In genomic region chr6:158312165-158312564, GRCh38 we compare ENCODE assay signal across 12 cellular contexts. TPM values are rescaled to one million over a fixed set of nuclear protein-coding genes. Genes with fewer than 3 reads are reported as not detected.
A peak's percentile ranks its signal among the peaks of the same experiment; 100 is the strongest.
DNase-seq lines count a peak whose midpoint lies in the region; ATAC-seq and TF ChIP-seq lines count a peak whose summit lies in the region.
"Had no signal": no experiment of that assay in that cellular context is flagged by ENCODE, and none has a peak within 500 bp of the region (broad histone marks: within the 10 kb centered on the region; RNA-seq: fewer than 3 reads in every experiment).

Gene TULP4 (plus strand): TSS chr6:158312465. CDS start chr6:158314017, 1,552 bp downstream.

- no peak for TF ChIP-seq CTCF in Calu3 (IDR thresholded peaks at IDR 0.05; ENCODE audit: unreplicated experiment)
- no peak for TF ChIP-seq CTCF in cardiac muscle cell (IDR thresholded peaks at IDR 0.05; ENCODE audit: low read depth, low read length)
- no peak for TF ChIP-seq CTCF in BE2C (IDR thresholded peaks at IDR 0.05; ENCODE audit: low read depth, low read length)

- no peaks in the 10 kb centered on the region for H3K9me3 ChIP-seq in cardiac muscle cell (ENCODE audit: low read depth)
- peaks cover 3% of the 10 kb centered on the region; the same call in 1 of the 2 replicates for H3K9me3 ChIP-seq in BE2C
- H3K9me3 ChIP-seq: HAP-1 had no signal

- intact Hi-C loops in Calu3 (cut with micrococcal nuclease; ENCODE audit: unreplicated experiment), result no loop called here
- intact Hi-C loops in activated CD4-positive, alpha-beta memory T cell treated with anti-CD3 and anti-CD28 coated beads for 36 hours (cut with micrococcal nuclease), result no loop called here
- intact Hi-C loops in posterior vena cava (cut with DNase I), result no loop called here

- no peak within 1 kb of the TSS for H3K27ac Mint-ChIP-seq in Calu3 (ENCODE audit: unreplicated experiment)
- no peak within 1 kb of the TSS for H3K27ac Mint-ChIP-seq in activated CD4-positive, alpha-beta memory T cell treated with anti-CD3 and anti-CD28 coated beads for 36 hours

- no peak within 1 kb of the TSS for H3K4me3 Mint-ChIP-seq in Calu3 (ENCODE audit: low read depth, unreplicated experiment)
- H3K4me3 Mint-ChIP-seq in activated CD4-positive, alpha-beta memory T cell treated with anti-CD3 and anti-CD28 coated beads for 36 hours, result no peak within 1 kb of the TSS
- H3K4me3 Mint-ChIP-seq: dendritic cell treated with granulocyte-macrophage colony-stimulating factor and Interleukin-4, amounts not matched to agents 40 ng/mL and 50 ng/mL, for 4 days had no signal

- H3K4me1 Mint-ChIP-seq in Calu3 (ENCODE audit: low read depth, unreplicated experiment), result peaks cover 9% of the 10 kb centered on the region
- peaks cover 6% of the 10 kb centered on the region for H3K4me1 Mint-ChIP-seq in activated CD4-positive, alpha-beta memory T cell treated with anti-CD3 and anti-CD28 coated beads for 36 hours (ENCODE audit: low read depth)

- H3K27me3 ChIP-seq in cardiac muscle cell (no peaks in the 10 kb centered on the region), BE2C (no peaks in the 10 kb centered on the region)

- H3K36me3 ChIP-seq in cardiac muscle cell, result peaks cover 11% of the 10 kb centered on the region
- peaks cover 36% of the 10 kb centered on the region for H3K36me3 ChIP-seq in BE2C

- H3K27me3 Mint-ChIP-seq in Calu3 (ENCODE audit: unreplicated experiment), result no peaks in the 10 kb centered on the region
- H3K27me3 Mint-ChIP-seq in activated CD4-positive, alpha-beta memory T cell treated with anti-CD3 and anti-CD28 coated beads for 36 hours, result no peaks in the 10 kb centered on the region
- H3K27me3 Mint-ChIP-seq: dendritic cell treated with granulocyte-macrophage colony-stimulating factor and Interleukin-4, amounts not matched to agents 40 ng/mL and 50 ng/mL, for 4 days had no signal

- ATAC-seq in GM18520 (IDR thresholded peaks at IDR 0.05; ENCODE audit: unreplicated experiment), result no peak

- DNase-seq in Calu3, result no peak
- no peak for DNase-seq in activated CD4-positive, alpha-beta memory T cell treated with anti-CD3 and anti-CD28 coated beads for 36 hours
- DNase-seq in cardiac muscle cell (ENCODE audit: low read depth in 1 of 2, low spot score in 1 of 2), result no peak
- DNase-seq in posterior vena cava (ENCODE audit: low spot score), result no peak
- no peak for DNase-seq in BE2C
- no peak for DNase-seq in COLO668 (lab: John Stamatoyannopoulos, UW; ENCODE audit: unreplicated experiment)
- DNase-seq in amniotic stem cell (lab: John Stamatoyannopoulos, UW), result no peak
- DNase-seq: T-helper 9 cell had no signal

- POLR2A ChIA-PET in activated CD4-positive, alpha-beta memory T cell treated with anti-CD3 and anti-CD28 coated beads for 36 hours (lab: Charles Lee), result no interaction called here

- TSS peak; percentile 68 for BruUV-seq in Calu3 (replicated peaks; lab: Mats Ljungman, UMichigan)

- CTCF ChIA-PET in Calu3 (lab: Charles Lee), result no interaction called here
- CTCF ChIA-PET in activated CD4-positive, alpha-beta memory T cell treated with anti-CD3 and anti-CD28 coated beads for 36 hours (lab: Charles Lee), result no interaction called here

- no peaks in the 10 kb centered on the region for H3K9me3 Mint-ChIP-seq in Calu3 (ENCODE audit: low read depth, unreplicated experiment)
- peaks cover 3% of the 10 kb centered on the region for H3K9me3 Mint-ChIP-seq in activated CD4-positive, alpha-beta memory T cell treated with anti-CD3 and anti-CD28 coated beads for 36 hours
- H3K9me3 Mint-ChIP-seq: dendritic cell treated with granulocyte-macrophage colony-stimulating factor and Interleukin-4, amounts not matched to agents 40 ng/mL and 50 ng/mL, for 4 days had no signal

- no peak within 1 kb of the TSS for H3K27ac ChIP-seq in cardiac muscle cell
- H3K27ac ChIP-seq: parathyroid adenoma had no signal

- no peak within 1 kb of the TSS for H3K4me3 ChIP-seq in cardiac muscle cell
- no peak within 1 kb of the TSS for H3K4me3 ChIP-seq in BE2C (ENCODE audit: low read depth, low read length)
- H3K4me3 ChIP-seq: HAP-1 had no signal

- peaks cover 18% of the 10 kb centered on the region for H3K36me3 Mint-ChIP-seq in Calu3 (ENCODE audit: insufficient read depth, unreplicated experiment)
- peaks cover 47% of the 10 kb centered on the region for H3K36me3 Mint-ChIP-seq in activated CD4-positive, alpha-beta memory T cell treated with anti-CD3 and anti-CD28 coated beads for 36 hours

- H3K4me1 ChIP-seq in cardiac muscle cell (ENCODE audit: low read depth) (no peaks in the 10 kb centered on the region), BE2C (0 out of 2 replicates have a peak, but pooled peaks cover 3% of the 10 kb centered on the region)
- H3K4me1 ChIP-seq: HAP-1, parathyroid adenoma had no signal

RNA-seq across cellular contexts. Expression of gene TULP4, which starts in this region (rescaled TPM):
- total RNA-seq in Calu3 (2022) (84.3 and 105 TPM in 2 replicates), cardiac muscle cell (92.8 and 118 TPM in 2 replicates), posterior vena cava (10 to 100 TPM; 66.3 to 71.9 TPM)
- 10 to 100 TPM; 15.9 to 16.3 TPM for total RNA-seq in activated CD4-positive, alpha-beta memory T cell treated with anti-CD3 and anti-CD28 coated beads for 36 hours
- 20.0 and 24.4 TPM in 2 replicates for polyA plus RNA-seq in cardiac muscle cell
- 12.3 TPM for polyA plus RNA-seq in BE2C (2012; ENCODE audit: insufficient read depth, insufficient read length, low read depth)
